ENCODE assay signal across 10 cellular contexts in genomic region chr16:81551141-81551808, GRCh38.
DNase-seq lines count a peak whose midpoint lies in the region; ATAC-seq, FAIRE-seq and TF ChIP-seq lines count a peak whose summit lies in the region.
"Had no signal": no experiment of that assay in that cellular context is flagged by ENCODE, and none has a peak within 500 bp of the region (broad histone marks: within the 10 kb centered on the region; RNA-seq: fewer than 3 reads in every experiment).

No MANE protein-coding gene starts in this region.

- H3K36me3 ChIP-seq in Caco-2 (ENCODE audit: control insufficient read depth, insufficient read depth, low read length) = peaks cover 2% of the 10 kb centered on the region; the same call in 1 of the 2 replicates
- no peaks in the 10 kb centered on the region for H3K36me3 ChIP-seq in astrocyte (ENCODE audit: insufficient read depth, low read length)
- no peaks in the 10 kb centered on the region for H3K36me3 ChIP-seq in mucosa of descending colon (ENCODE audit: low read depth)
- H3K36me3 ChIP-seq: MG63 had no signal

- no TSS peak for BruUV-seq in Caco-2 (replicated peaks; lab: Mats Ljungman, UMichigan)

- no peaks in the 10 kb centered on the region for H3K27me3 ChIP-seq in Caco-2 (replicated peaks; ENCODE audit: control insufficient read depth, insufficient read depth, low read length)
- H3K27me3 ChIP-seq in astrocyte (ENCODE audit: insufficient read depth, low read length) = no peaks in the 10 kb centered on the region
- H3K27me3 ChIP-seq: MG63 had no signal

- H3K4me1 ChIP-seq in Caco-2 = peaks cover 40% of the 10 kb centered on the region
- H3K4me1 ChIP-seq in astrocyte (ENCODE audit: insufficient read depth, low read length) = peaks cover 38% of the 10 kb centered on the region
- H3K4me1 ChIP-seq in mucosa of descending colon (ENCODE audit: low read depth) = peaks cover 34% of the 10 kb centered on the region

- H3K27me3 Mint-ChIP-seq in Caco-2 (ENCODE audit: insufficient read depth, unreplicated experiment) (no peaks in the 10 kb centered on the region), astrocyte (ENCODE audit: low read depth, unreplicated experiment) (no peaks in the 10 kb centered on the region)

- H3K4me3 Mint-ChIP-seq in Caco-2 (ENCODE audit: unreplicated experiment) (peak overlapping the region; percentile 11), astrocyte (ENCODE audit: unreplicated experiment) (no peak overlapping the region)

- H3K9ac ChIP-seq in astrocyte (ENCODE audit: low read length) = peak overlapping the region; percentile 67

- POLR2A ChIA-PET in Caco-2 (lab: Charles Lee) = no interaction called here

- TF ChIP-seq CTCF in Caco-2 (IDR thresholded peaks at IDR 0.05; ENCODE audit: insufficient read depth in 1 of 2, low read depth in 1 of 2, low read length in 1 of 2, severe bottlenecking in 1 of 2, unreplicated experiment in 1 of 2) (no peak), astrocyte (IDR thresholded peaks at IDR 0.05; ENCODE audit: insufficient read depth, low read depth, low read length) (no peak), mucosa of descending colon (IDR thresholded peaks at IDR 0.05) (no peak)

- peak overlapping the region; percentile 72 for H3K4me2 ChIP-seq in astrocyte (ENCODE audit: low read length)

- peak; percentile 4 for ATAC-seq in mucosa of descending colon

- H3K36me3 Mint-ChIP-seq in Caco-2 (ENCODE audit: insufficient read depth, unreplicated experiment) (peaks cover 29% of the 10 kb centered on the region), astrocyte (ENCODE audit: low read depth, unreplicated experiment) (peaks cover 5% of the 10 kb centered on the region)

- peaks cover 81% of the 10 kb centered on the region for H3K79me2 ChIP-seq in astrocyte (ENCODE audit: insufficient read depth, low read length)

- intact Hi-C loops in Caco-2 (cut with micrococcal nuclease; ENCODE audit: unreplicated experiment) (no loop called here), mucosa of descending colon (cut with DNase I, micrococcal nuclease) (no loop called here)

- H3K27ac Mint-ChIP-seq in Caco-2 (ENCODE audit: unreplicated experiment) (peak overlapping the region; percentile 88), astrocyte (ENCODE audit: unreplicated experiment) (peak overlapping the region; percentile 94)

- H3K4me1 Mint-ChIP-seq in Caco-2 (ENCODE audit: low read depth, unreplicated experiment) (peaks cover 50% of the 10 kb centered on the region), astrocyte (ENCODE audit: low read depth, unreplicated experiment) (peaks cover 33% of the 10 kb centered on the region)

- FAIRE-seq in HTR-8/SVneo (lab: Jason Lieb, UNC) (peak; percentile 42), astrocyte (lab: Jason Lieb, UNC) (no peak)

- no peak for DNase-seq in Caco-2
- peak; percentile 59 for DNase-seq in HTR-8/SVneo (ENCODE audit: insufficient read length, low spot score)
- DNase-seq in astrocyte (ENCODE audit: low read depth) = peak; percentile 78
- DNase-seq in mucosa of descending colon = peak in 1 of 3 donors; percentile 9
- DNase-seq in NCI-H1105 (lab: John Stamatoyannopoulos, UW) = no peak
- no peak for DNase-seq in NCI-H1105 treated with DMSO at 0.1 percent for 48 hours (lab: John Stamatoyannopoulos, UW)
- DNase-seq in NK-92 treated with Interleukin-12 subunit alpha and Interleukin-12 subunit beta, amount 100 ng/mL, for 24 hours (lab: John Stamatoyannopoulos, UW) = no peak
- DNase-seq in stimulated activated CD4-positive, alpha-beta T cell treated with anti-CD3 and anti-CD28 coated beads, Interleukin-2, amount 100 ng/mL, for 48 hours = no peak
- DNase-seq: activated CD8-positive, alpha-beta memory T cell treated with anti-CD3 and anti-CD28 coated beads, Interleukin-2, amount 50 U/mL, for 4 hours; MG63 had no signal

- no peak overlapping the region for H2AFZ ChIP-seq in astrocyte (ENCODE audit: low read depth, low read length)

- peak overlapping the region; percentile 73 for H3K27ac ChIP-seq in astrocyte (ENCODE audit: low read depth, low read length)

- H3K9me3 Mint-ChIP-seq in Caco-2 (ENCODE audit: unreplicated experiment) = no peaks in the 10 kb centered on the region
- H3K9me3 Mint-ChIP-seq in astrocyte (ENCODE audit: unreplicated experiment) = no peaks in the 10 kb centered on the region

- H3K4me3 ChIP-seq in Caco-2 (ENCODE audit: low read depth, low read length) (no peak overlapping the region), astrocyte (ENCODE audit: insufficient read depth, low read depth, low read length) (no peak overlapping the region), mucosa of descending colon (no peak overlapping the region)
- H3K4me3 ChIP-seq: MG63 had no signal

- H3K9me3 ChIP-seq in Caco-2 = no peaks in the 10 kb centered on the region
- H3K9me3 ChIP-seq in astrocyte (ENCODE audit: insufficient read depth, low read depth, low read length) = no peaks in the 10 kb centered on the region
- H3K9me3 ChIP-seq in mucosa of descending colon = no peaks in the 10 kb centered on the region
- H3K9me3 ChIP-seq: MG63 had no signal

- CTCF ChIA-PET in Caco-2 (lab: Charles Lee) = no interaction called here

- peaks cover 72% of the 10 kb centered on the region for H4K20me1 ChIP-seq in astrocyte (ENCODE audit: insufficient read depth, low read length)

Comparison
In these comparisons a context has a peak if more than half of its experiments do, and no peak if none do; other contexts are left out.
1. DNase-seq: peak in HTR-8/SVneo (single experiment) and astrocyte (single experiment); none in Caco-2 (0 of 2), NCI-H1105 (single experiment), NCI-H1105 treated with DMSO at 0.1 percent for 48 hours (single experiment), NK-92 treated with Interleukin-12 subunit alpha and Interleukin-12 subunit beta, amount 100 ng/mL, for 24 hours (single experiment) and stimulated activated CD4-positive, alpha-beta T cell treated with anti-CD3 and anti-CD28 coated beads, Interleukin-2, amount 100 ng/mL, for 48 hours (0 of 2).